13 cellular contexts compared by ENCODE assay signal in genomic region chr10:529831-530230, GRCh38.
DNase-seq lines count a peak whose midpoint lies in the region; ATAC-seq lines count a peak whose summit lies in the region.
"Had no signal": no experiment of that assay in that cellular context is flagged by ENCODE, and none has a peak within 500 bp of the region (broad histone marks: within the 10 kb centered on the region; RNA-seq: fewer than 3 reads in every experiment).

No MANE protein-coding gene starts in this region.

- no peak overlapping the region for H3K4me3 ChIP-seq in MG63
- H3K4me3 ChIP-seq: GM23338, HAP-1, K562 had no signal

- H3K36me3 ChIP-seq in MG63 = no peaks in the 10 kb centered on the region
- H3K36me3 ChIP-seq: HAP-1 had no signal

- H3K9me3 ChIP-seq in MG63 = no peaks in the 10 kb centered on the region
- H3K9me3 ChIP-seq: HAP-1 had no signal

- H3K27me3 ChIP-seq in MG63 = no peaks in the 10 kb centered on the region

- peak; percentile 48 for DNase-seq in activated effector memory CD4-positive, alpha-beta T cell treated with anti-CD3 and anti-CD28 coated beads, Interleukin-2, amount 50 U/mL, for 16 hours
- no peak for DNase-seq in activated effector memory CD4-positive, alpha-beta T cell treated with Interleukin-2 at 50 U/mL for 16 hours
- DNase-seq in ecto neural progenitor cell (ENCODE audit: low spot score) = peak; percentile 31
- peak; percentile 45 for DNase-seq in sciatic nerve (ENCODE audit: low spot score)
- DNase-seq in MG63 = no peak
- DNase-seq: CD8-positive, alpha-beta T cell; COR-L47; GF-D8 had no signal

- no peak for ATAC-seq in sciatic nerve
- ATAC-seq in GM18909 (IDR thresholded peaks at IDR 0.05; ENCODE audit: poor library complexity, unreplicated experiment) = no peak
- ATAC-seq in GM18907 (IDR thresholded peaks at IDR 0.05; ENCODE audit: unreplicated experiment) = no peak
- ATAC-seq: CD8-positive, alpha-beta T cell; GM23338; K562 had no signal

- intact Hi-C loops in sciatic nerve (cut with DNase I) = no loop called here

Comparison
In these comparisons a context has a peak if more than half of its experiments do, and no peak if none do; other contexts are left out.
1. DNase-seq: peak in activated effector memory CD4-positive, alpha-beta T cell treated with anti-CD3 and anti-CD28 coated beads, Interleukin-2, amount 50 U/mL, for 16 hours (single experiment), ecto neural progenitor cell (single experiment) and sciatic nerve (single experiment); none in activated effector memory CD4-positive, alpha-beta T cell treated with Interleukin-2 at 50 U/mL for 16 hours (single experiment) and MG63 (single experiment).